33 cellular contexts compared by ENCODE assay signal in genomic region chr6:139485185-139485584, GRCh38.
"Had no signal": no experiment of that assay in that cellular context is flagged by ENCODE, and none has a peak within 500 bp of the region (broad histone marks: within the 10 kb centered on the region; RNA-seq: fewer than 3 reads in every experiment).

No MANE protein-coding gene starts in this region.

- H3K27ac Mint-ChIP-seq: activated CD4-positive, alpha-beta T cell treated with anti-CD3 and anti-CD28 coated beads for 36 hours; activated CD4-positive, alpha-beta T cell treated with anti-CD3 and anti-CD28 coated beads, Interleukin-2, amount 10 ng/mL, durations not matched to agents 7 days and 5 days; activated CD8-positive, alpha-beta T cell treated with anti-CD3 and anti-CD28 coated beads, Interleukin-2, amount 10 ng/mL, durations not matched to agents 7 days and 5 days; activated naive CD4-positive, alpha-beta T cell treated with anti-CD3 and anti-CD28 coated beads, Interleukin-2, amount 50 U/mL, for 24 hours; activated T-cell treated with anti-CD3 and anti-CD28 coated beads, Interleukin-2, amount 50 U/mL, for 24 hours; activated T-helper 2 cell treated with anti-CD3 and anti-CD28 coated beads, Interferon-gamma antibody, Interleukin-2, Interleukin-4, amounts not matched to agents 10 μg/mL and 5 μg/mL and 100 μg/mL, durations not matched to agents 14 hours and 24 hours and 36 hours; T-helper 1 cell treated with Interleukin-12 subunit alpha and Interleukin-12 subunit beta and Interleukin-4 antibody, amounts not matched to agents 30 μg/mL and 1 μg/mL, for 36 hours; T-helper 2 cell treated with Interferon-gamma antibody and Interleukin-4, amounts not matched to agents 5 μg/mL and 100 μg/mL, for 36 hours; WTC11 had no signal

- H3K9me3 ChIP-seq: adrenal gland, MG63, Peyer's patch, SJSA1, SK-N-SH had no signal

- H3K27ac ChIP-seq: adrenal gland, Peyer's patch, SJSA1 had no signal

- H3K9me3 Mint-ChIP-seq: activated CD4-positive, alpha-beta T cell treated with anti-CD3 and anti-CD28 coated beads, Interleukin-2, amount 10 ng/mL, durations not matched to agents 7 days and 5 days; activated T-cell treated with anti-CD3 and anti-CD28 coated beads, Interleukin-2, amount 50 U/mL, for 24 hours; T-helper 2 cell treated with Interferon-gamma antibody and Interleukin-4, amounts not matched to agents 5 μg/mL and 100 μg/mL, for 36 hours; WTC11 had no signal

- H3K4me3 Mint-ChIP-seq: activated CD4-positive, alpha-beta T cell treated with anti-CD3 and anti-CD28 coated beads for 36 hours; activated CD4-positive, alpha-beta T cell treated with anti-CD3 and anti-CD28 coated beads, Interleukin-2, amount 10 ng/mL, durations not matched to agents 7 days and 5 days; activated CD8-positive, alpha-beta T cell treated with anti-CD3 and anti-CD28 coated beads, Interleukin-2, amount 10 ng/mL, durations not matched to agents 7 days and 5 days; activated naive CD4-positive, alpha-beta T cell treated with anti-CD3 and anti-CD28 coated beads, Interleukin-2, amount 50 U/mL, for 24 hours; activated T-cell treated with anti-CD3 and anti-CD28 coated beads, Interleukin-2, amount 50 U/mL, for 24 hours; brain; T-helper 1 cell treated with Interleukin-12 subunit alpha and Interleukin-12 subunit beta and Interleukin-4 antibody, amounts not matched to agents 30 μg/mL and 1 μg/mL, for 36 hours; T-helper 2 cell treated with Interferon-gamma antibody and Interleukin-4, amounts not matched to agents 5 μg/mL and 100 μg/mL, for 36 hours; WTC11 had no signal

- H3K4me2 ChIP-seq: SK-N-SH had no signal

- FAIRE-seq: astrocyte, bronchial epithelial cell, TTC549 had no signal

- H3K27me3 ChIP-seq: adrenal gland, MG63, Peyer's patch, SJSA1 had no signal

- H3K4me1 Mint-ChIP-seq: activated CD4-positive, alpha-beta T cell treated with anti-CD3 and anti-CD28 coated beads, Interleukin-2, amount 10 ng/mL, durations not matched to agents 7 days and 5 days had no signal

- H3K9ac ChIP-seq: SK-N-SH had no signal

- H3K36me3 ChIP-seq: adrenal gland, MG63, Peyer's patch, SJSA1 had no signal

- DNase-seq: activated CD4-positive, alpha-beta T cell treated with anti-CD3 and anti-CD28 coated beads for 36 hours; activated CD4-positive, alpha-beta T cell treated with anti-CD3 and anti-CD28 coated beads, Interleukin-2, amount 10 ng/mL, durations not matched to agents 7 days and 5 days; activated CD4-positive, alpha-beta T cell treated with anti-CD3 and anti-CD28 coated beads, Interleukin-2, amount 50 U/mL, for 48 hours; activated CD8-positive, alpha-beta T cell treated with anti-CD3 and anti-CD28 coated beads, Interleukin-2, amount 10 ng/mL, durations not matched to agents 7 days and 5 days; activated gamma-delta T cell; activated naive CD4-positive, alpha-beta T cell treated with Interleukin-2 at 50 U/mL for 16 hours; activated T-cell treated with anti-CD3 and anti-CD28 coated beads, Interleukin-2, amount 50 U/mL, for 24 hours; adrenal gland; central memory CD4-positive, alpha-beta T cell; Karpas-422; MG63; NCI-H1048; NCI-H1436 treated with DMSO at 0.1 percent for 48 hours; NCI-H1694 treated with DMSO at 0.1 percent for 48 hours; NCI-H2029; NCI-H345; NCI-H524 treated with DMSO at 0.1 percent for 48 hours; PC-3; Peyer's patch; RPMI8226; SHP77 treated with DMSO at 0.1 percent for 48 hours; SK-N-SH had no signal

- H3K4me1 ChIP-seq: Peyer's patch, SJSA1 had no signal

- H3K36me3 Mint-ChIP-seq: activated naive CD4-positive, alpha-beta T cell treated with anti-CD3 and anti-CD28 coated beads, Interleukin-2, amount 50 U/mL, for 24 hours; brain; WTC11 had no signal

- H3K4me3 ChIP-seq: adrenal gland, MG63, Peyer's patch, SJSA1 had no signal

- ATAC-seq: activated CD4-positive, alpha-beta T cell treated with anti-CD3 and anti-CD28 coated beads for 36 hours; activated CD4-positive, CD25-positive, alpha-beta regulatory T cell treated with anti-CD3 and anti-CD28 coated beads, Interleukin-2, amount 50 U/mL, for 24 hours; activated CD8-positive, alpha-beta T cell treated with anti-CD3 and anti-CD28 coated beads, Interleukin-2, amount 10 ng/mL, durations not matched to agents 7 days and 5 days; PC-3; WTC11 had no signal

- H3K27me3 Mint-ChIP-seq: activated CD4-positive, alpha-beta T cell treated with anti-CD3 and anti-CD28 coated beads for 36 hours; activated CD4-positive, alpha-beta T cell treated with anti-CD3 and anti-CD28 coated beads, Interleukin-2, amount 10 ng/mL, durations not matched to agents 7 days and 5 days; activated naive CD4-positive, alpha-beta T cell treated with anti-CD3 and anti-CD28 coated beads, Interleukin-2, amount 50 U/mL, for 24 hours; activated T-cell treated with anti-CD3 and anti-CD28 coated beads, Interleukin-2, amount 50 U/mL, for 24 hours had no signal
